In genomic region chr16:23149267-23149992, GRCh38 we compare ENCODE assay signal across 1 cellular context.
TF ChIP-seq lines count a peak whose summit lies in the region.

TSS of gene USP31 (minus strand) at chr16:23149452. CDS start at chr16:23149270, 182 bp downstream.

TF ChIP-seq in GM23338, 12 proteins besides CTCF, POLR2A, EP300 and RAD21:
- no peak for TF ChIP-seq ZNF462 (CRISPR knock-in tag; IDR thresholded peaks at IDR 0.05)
- TF ChIP-seq CREB1 (CRISPR knock-in tag; IDR thresholded peaks at IDR 0.05; ENCODE audit: low read depth): peak; percentile 80
- TF ChIP-seq ZNF331 (CRISPR knock-in tag; IDR thresholded peaks at IDR 0.05; ENCODE audit: low read depth): no peak
- TF ChIP-seq EZH2phosphoT487 (IDR thresholded peaks at IDR 0.05; ENCODE audit: unreplicated experiment): no peak
- peak; percentile 88 for TF ChIP-seq ETS1 (IDR thresholded peaks at IDR 0.05)
- TF ChIP-seq ZNF114 (CRISPR knock-in tag; IDR thresholded peaks at IDR 0.05): peak; percentile 91
- peak; percentile 23; the same call in 1 of the 2 replicates for TF ChIP-seq POLR2AphosphoS5 (IDR thresholded peaks at IDR 0.05; ENCODE audit: low read depth)
- no peak for TF ChIP-seq REST (IDR thresholded peaks at IDR 0.05; ENCODE audit: unreplicated experiment)
